23 cellular contexts compared by ENCODE assay signal in genomic region chr2:181198188-181198864, GRCh38.
DNase-seq lines count a peak whose midpoint lies in the region; ATAC-seq and TF ChIP-seq lines count a peak whose summit lies in the region.
"Had no signal": no experiment of that assay in that cellular context is flagged by ENCODE, and none has a peak within 500 bp of the region (broad histone marks: within the 10 kb centered on the region; RNA-seq: fewer than 3 reads in every experiment).

No MANE protein-coding gene starts in this region.

- CTCF ChIA-PET in activated CD4-positive, alpha-beta memory T cell treated with anti-CD3 and anti-CD28 coated beads, Interleukin-2, amount 10 ng/mL, durations not matched to agents 7 days and 5 days (lab: Charles Lee): interaction anchor here (0.9 to 1.6 kb wide), 3 partner anchors 14 to 259 kb away, joined by 3 to 9 read pairs (median 4); partner anchors contain the start of gene ITGA4

- DNase-seq in activated T-cell treated with anti-CD3 and anti-CD28 coated beads, Interleukin-2, amount 50 U/mL, for 72 hours: no peak
- no peak for DNase-seq in activated T-cell treated with anti-CD3 and anti-CD28 coated beads, Interleukin-2, amount 50 U/mL, for 48 hours
- DNase-seq in KBM-7 (peak; percentile 39), natural killer cell (no peak), GOT3 (lab: John Stamatoyannopoulos, UW) (no peak), NCI-H526 treated with DMSO at 0.1 percent for 48 hours (lab: John Stamatoyannopoulos, UW) (no peak)
- no peak for DNase-seq in activated CD4-positive, alpha-beta memory T cell treated with anti-CD3 and anti-CD28 coated beads, Interleukin-2, amount 10 ng/mL, durations not matched to agents 7 days and 5 days
- DNase-seq: activated gamma-delta T cell treated with Interleukin-2 at 50 U/mL for 16 hours; effector CD8-positive, alpha-beta T cell; MG63; NCI-H187; NCI-H82; ovary; right cardiac atrium; SJCRH30 had no signal

- intact Hi-C loops in natural killer cell (cut with micrococcal nuclease): loop anchor here (5.0 kb wide), 1 partner anchor 36 kb away; no protein-coding TSS in a partner anchor

- H3K4me3 Mint-ChIP-seq in activated T-cell treated with anti-CD3 and anti-CD28 coated beads, Interleukin-2, amount 50 U/mL, for 72 hours: peak overlapping the region in 1 of 2 donors; percentile 80
- H3K4me3 Mint-ChIP-seq in activated CD4-positive, alpha-beta memory T cell treated with anti-CD3 and anti-CD28 coated beads, Interleukin-2, amount 10 ng/mL, durations not matched to agents 7 days and 5 days: peak overlapping the region; percentile 37
- H3K4me3 Mint-ChIP-seq in natural killer cell: peak overlapping the region; percentile 69
- H3K4me3 Mint-ChIP-seq: GM23338, WTC11 had no signal

- peaks cover 2 to 11% of the 10 kb centered on the region in 2 donors for H3K36me3 Mint-ChIP-seq in activated T-cell treated with anti-CD3 and anti-CD28 coated beads, Interleukin-2, amount 50 U/mL, for 72 hours (ENCODE audit: insufficient read depth in 2 of 2)
- H3K36me3 Mint-ChIP-seq in activated CD4-positive, alpha-beta memory T cell treated with anti-CD3 and anti-CD28 coated beads, Interleukin-2, amount 10 ng/mL, durations not matched to agents 7 days and 5 days (ENCODE audit: low read depth): peaks cover 62% of the 10 kb centered on the region
- no peaks in the 10 kb centered on the region for H3K36me3 Mint-ChIP-seq in natural killer cell
- H3K36me3 Mint-ChIP-seq: IgD-negative memory B cell, WTC11 had no signal

- POLR2A ChIA-PET in activated CD4-positive, alpha-beta memory T cell treated with anti-CD3 and anti-CD28 coated beads, Interleukin-2, amount 10 ng/mL, durations not matched to agents 7 days and 5 days (lab: Charles Lee): interaction anchor here (0.9 to 10.1 kb wide), 20 partner anchors 19 to 269 kb away, joined by 3 to 125 read pairs (median 12); partner anchors contain the start of gene ITGA4

- no peaks in the 10 kb centered on the region for H3K27me3 Mint-ChIP-seq in activated T-cell treated with anti-CD3 and anti-CD28 coated beads, Interleukin-2, amount 50 U/mL, for 72 hours (ENCODE audit: low read depth)
- H3K27me3 Mint-ChIP-seq in activated CD4-positive, alpha-beta memory T cell treated with anti-CD3 and anti-CD28 coated beads, Interleukin-2, amount 10 ng/mL, durations not matched to agents 7 days and 5 days: no peaks in the 10 kb centered on the region
- no peaks in the 10 kb centered on the region for H3K27me3 Mint-ChIP-seq in natural killer cell (ENCODE audit: low read depth in 2 of 2)
- H3K27me3 Mint-ChIP-seq: IgD-negative memory B cell had no signal

- H3K4me1 Mint-ChIP-seq in activated T-cell treated with anti-CD3 and anti-CD28 coated beads, Interleukin-2, amount 50 U/mL, for 72 hours (ENCODE audit: low read depth): peaks cover 34% of the 10 kb centered on the region
- H3K4me1 Mint-ChIP-seq in activated CD4-positive, alpha-beta memory T cell treated with anti-CD3 and anti-CD28 coated beads, Interleukin-2, amount 10 ng/mL, durations not matched to agents 7 days and 5 days: peaks cover 68% of the 10 kb centered on the region
- H3K4me1 Mint-ChIP-seq in natural killer cell: peaks cover 57 to 59% of the 10 kb centered on the region in 2 donors
- H3K4me1 Mint-ChIP-seq: GM23338, WTC11 had no signal

- ATAC-seq in activated T-cell treated with anti-CD3 and anti-CD28 coated beads, Interleukin-2, amount 50 U/mL, for 72 hours (replicated peaks in 1 of 2): no peak
- ATAC-seq in natural killer cell (peak in 1 of 3 donors; percentile 44), GM21737 (IDR thresholded peaks at IDR 0.05; ENCODE audit: unreplicated experiment) (no peak)
- ATAC-seq: esophagus mucosa, gastroesophageal sphincter, GM12878, GM23338, Panc1, right cardiac atrium, WTC11 had no signal

- peak overlapping the region; percentile 96 for H3K27ac Mint-ChIP-seq in activated T-cell treated with anti-CD3 and anti-CD28 coated beads, Interleukin-2, amount 50 U/mL, for 72 hours
- peak overlapping the region; percentile 89 for H3K27ac Mint-ChIP-seq in activated CD4-positive, alpha-beta memory T cell treated with anti-CD3 and anti-CD28 coated beads, Interleukin-2, amount 10 ng/mL, durations not matched to agents 7 days and 5 days
- H3K27ac Mint-ChIP-seq in natural killer cell: peak overlapping the region; percentile 78 to 83
- H3K27ac Mint-ChIP-seq: GM23338, IgD-negative memory B cell, WTC11 had no signal

- TF ChIP-seq CTCF in natural killer cell (IDR thresholded peaks at IDR 0.05): no peak

- peaks cover 4 to 6% of the 10 kb centered on the region in 2 donors for H3K9me3 Mint-ChIP-seq in activated T-cell treated with anti-CD3 and anti-CD28 coated beads, Interleukin-2, amount 50 U/mL, for 72 hours
- peaks cover 42% of the 10 kb centered on the region for H3K9me3 Mint-ChIP-seq in activated CD4-positive, alpha-beta memory T cell treated with anti-CD3 and anti-CD28 coated beads, Interleukin-2, amount 10 ng/mL, durations not matched to agents 7 days and 5 days
- peaks cover 0 to 2% of the 10 kb centered on the region in 2 donors for H3K9me3 Mint-ChIP-seq in natural killer cell
- H3K9me3 Mint-ChIP-seq: GM23338, IgD-negative memory B cell, WTC11 had no signal

- in situ Hi-C loops in KBM-7 (cut with MboI; ENCODE audit: low pct_unique_long_range_greater_than_20kb, low sequenced_read_pairs): no loop called here
